ENCODE assay signal across 8 cellular contexts in genomic region chr1:175023043-175023921, GRCh38. TPM values are rescaled to one million over a fixed set of nuclear protein-coding genes. Genes with fewer than 3 reads are reported as not detected.
DNase-seq lines count a peak whose midpoint lies in the region; ATAC-seq lines count a peak whose summit lies in the region.

Gene MRPS14, minus strand, starts transcription at chr1:175023425. Its CDS starts 17 bp downstream, at chr1:175023408.

- peak within 1 kb of the TSS; percentile 87 to 94 (median 92) for H3K9ac ChIP-seq in BLaER1 treated with 17β-estradiol and CSF1 and Interleukin-3, amounts not matched to agents 10 nM and 100 nM

- H3K27me3 Mint-ChIP-seq in activated CD4-positive, alpha-beta T cell treated with anti-CD3 and anti-CD28 coated beads, Interleukin-2, amount 10 ng/mL, durations not matched to agents 7 days and 5 days = no peaks in the 10 kb centered on the region

- peak within 1 kb of the TSS; percentile 86 to 96 (median 88) for H3K4me3 ChIP-seq in BLaER1 treated with 17β-estradiol and CSF1 and Interleukin-3, amounts not matched to agents 10 nM and 100 nM

- H3K4me1 ChIP-seq in BLaER1 treated with 17β-estradiol and CSF1 and Interleukin-3, amounts not matched to agents 10 nM and 100 nM = peaks cover 7 to 21% (median 13%) of the 10 kb centered on the region in 10 experiments

- DNase-seq in NCI-H69 (lab: John Stamatoyannopoulos, UW) (peak; percentile 99), dedifferentiated amniotic fluid mesenchymal stem cell (ENCODE audit: extremely low spot score) (peak; percentile 99), left kidney (ENCODE audit: low read depth, low spot score) (peak; percentile 99)
- peak; percentile 99 for DNase-seq in activated CD4-positive, alpha-beta T cell treated with anti-CD3 and anti-CD28 coated beads, Interleukin-2, amount 10 ng/mL, durations not matched to agents 7 days and 5 days
- DNase-seq in stimulated activated CD4-positive, alpha-beta T cell treated with anti-CD3 and anti-CD28 coated beads, Interleukin-2, amount 100 ng/mL, for 24 hours = peak; percentile 99

- H3K9me3 ChIP-seq in BLaER1 treated with 17β-estradiol and CSF1 and Interleukin-3, amounts not matched to agents 10 nM and 100 nM (replicated peaks in 1 of 11) = peaks cover 0 to 14% (median 0%) of the 10 kb centered on the region in 11 experiments; a peak in 7 of 22 replicates

- H3K4me3 Mint-ChIP-seq in activated CD4-positive, alpha-beta T cell treated with anti-CD3 and anti-CD28 coated beads, Interleukin-2, amount 10 ng/mL, durations not matched to agents 7 days and 5 days = peak within 1 kb of the TSS; percentile 89

- H3K4me2 ChIP-seq in BLaER1 treated with 17β-estradiol and CSF1 and Interleukin-3, amounts not matched to agents 10 nM and 100 nM = peak within 1 kb of the TSS; percentile 80 to 96 (median 89)

- H3K4me1 Mint-ChIP-seq in activated CD4-positive, alpha-beta T cell treated with anti-CD3 and anti-CD28 coated beads, Interleukin-2, amount 10 ng/mL, durations not matched to agents 7 days and 5 days = peaks cover 31% of the 10 kb centered on the region

- POLR2A ChIA-PET in activated CD4-positive, alpha-beta T cell treated with anti-CD3 and anti-CD28 coated beads, Interleukin-2, amount 10 ng/mL, durations not matched to agents 7 days and 5 days (lab: Charles Lee) = interaction anchor here (0.5 to 2.0 kb wide), 4 partner anchors 21 to 1257 kb away, joined by 3 to 8 read pairs (median 4); partner anchors contain the start of gene CACYBP

- ATAC-seq in GM19328 (IDR thresholded peaks at IDR 0.05; ENCODE audit: unreplicated experiment) = peak; percentile 83
- peak; percentile 84 for ATAC-seq in HG03520 (IDR thresholded peaks at IDR 0.05; ENCODE audit: unreplicated experiment)

- H3K36me3 ChIP-seq in BLaER1 treated with 17β-estradiol and CSF1 and Interleukin-3, amounts not matched to agents 10 nM and 100 nM = peaks cover 11 to 33% (median 26%) of the 10 kb centered on the region in 11 experiments

- CTCF ChIA-PET in activated CD4-positive, alpha-beta T cell treated with anti-CD3 and anti-CD28 coated beads, Interleukin-2, amount 10 ng/mL, durations not matched to agents 7 days and 5 days (lab: Charles Lee) = interaction anchor here (0.6 to 2.1 kb wide), 8 partner anchors 8 to 207 kb away, joined by 3 to 12 read pairs (median 4); partner anchors contain the start of gene CACYBP

- peaks cover 5% of the 10 kb centered on the region for H3K9me3 Mint-ChIP-seq in activated CD4-positive, alpha-beta T cell treated with anti-CD3 and anti-CD28 coated beads, Interleukin-2, amount 10 ng/mL, durations not matched to agents 7 days and 5 days

- peak within 1 kb of the TSS; percentile 92 for H3K27ac Mint-ChIP-seq in activated CD4-positive, alpha-beta T cell treated with anti-CD3 and anti-CD28 coated beads, Interleukin-2, amount 10 ng/mL, durations not matched to agents 7 days and 5 days

- peaks cover 21% of the 10 kb centered on the region for H3K36me3 Mint-ChIP-seq in activated CD4-positive, alpha-beta T cell treated with anti-CD3 and anti-CD28 coated beads, Interleukin-2, amount 10 ng/mL, durations not matched to agents 7 days and 5 days (ENCODE audit: low read depth)

- no peaks in the 10 kb centered on the region for H3K27me3 ChIP-seq in BLaER1 treated with 17β-estradiol and CSF1 and Interleukin-3, amounts not matched to agents 10 nM and 100 nM

- peaks cover 0 to 13% (median 4%) of the 10 kb centered on the region in 11 experiments; a peak in 4 of 22 replicates for H4K20me1 ChIP-seq in BLaER1 treated with 17β-estradiol and CSF1 and Interleukin-3, amounts not matched to agents 10 nM and 100 nM

- H3K27ac ChIP-seq in BLaER1 treated with 17β-estradiol and CSF1 and Interleukin-3, amounts not matched to agents 10 nM and 100 nM = peak within 1 kb of the TSS; percentile 74 to 93 (median 89)

RNA-seq across cellular contexts. Expression of gene MRPS14, which starts in this region (rescaled TPM):
- total RNA-seq in activated CD4-positive, alpha-beta T cell treated with anti-CD3 and anti-CD28 coated beads, Interleukin-2, amount 10 ng/mL, durations not matched to agents 7 days and 5 days = 10 to 100 TPM; 34.5 to 34.6 TPM

Comparison
In these comparisons a context has a peak if more than half of its experiments do, and no peak if none do; other contexts are left out.
1. Peak in every context shown above with its lines: DNase-seq, ATAC-seq, H3K4me3 ChIP-seq and H3K27ac ChIP-seq.